ENCODE assay signal across 16 cellular contexts in the genomic region with DNA sequence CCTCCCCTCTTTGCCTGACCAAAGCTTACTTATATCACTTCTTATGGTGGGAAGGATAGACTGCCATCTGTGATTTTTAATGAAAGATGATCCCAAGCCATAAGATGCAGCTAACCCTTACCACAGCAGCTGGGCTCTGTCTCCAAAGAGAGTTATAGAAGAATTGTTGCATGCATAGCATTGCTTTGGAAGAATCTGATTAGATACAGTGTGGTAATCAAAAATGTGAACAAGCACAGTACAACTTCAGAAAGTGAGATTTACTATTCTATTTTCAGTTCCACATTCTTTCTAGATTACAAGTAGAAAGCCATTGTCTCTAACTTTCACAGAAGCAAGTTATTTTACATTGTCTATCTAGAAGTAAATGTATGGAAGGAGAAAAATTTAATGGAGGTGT.
DNase-seq lines count a peak whose midpoint lies in the region; ATAC-seq and TF ChIP-seq lines count a peak whose summit lies in the region.
"Had no signal": no experiment of that assay in that cellular context is flagged by ENCODE, and none has a peak within 500 bp of the region (broad histone marks: within the 10 kb centered on the region; RNA-seq: fewer than 3 reads in every experiment).

No MANE protein-coding gene starts in this region.

- H3K4me3 ChIP-seq in endodermal cell (ENCODE audit: low read length): peak overlapping the region; percentile 30
- H3K4me3 ChIP-seq in Peyer's patch: no peak overlapping the region
- no peak overlapping the region for H3K4me3 ChIP-seq in testis
- no peak overlapping the region for H3K4me3 ChIP-seq in transverse colon
- H3K4me3 ChIP-seq: gastroesophageal sphincter, mucosa of descending colon had no signal

- H3K9me3 Mint-ChIP-seq in endodermal cell: no peaks in the 10 kb centered on the region

- H3K9me3 ChIP-seq in endodermal cell (ENCODE audit: control insufficient read depth, low read length) (no peaks in the 10 kb centered on the region), Peyer's patch (no peaks in the 10 kb centered on the region), testis (no peaks in the 10 kb centered on the region), transverse colon (no peaks in the 10 kb centered on the region)
- H3K9me3 ChIP-seq: mucosa of descending colon had no signal

- TF ChIP-seq EP300 in transverse colon (IDR thresholded peaks at IDR 0.05; ENCODE audit: low read depth): no peak

- H3K36me3 ChIP-seq in endodermal cell (ENCODE audit: control insufficient read depth, insufficient read depth, low read length): no peaks in the 10 kb centered on the region
- H3K36me3 ChIP-seq in Peyer's patch: no peaks in the 10 kb centered on the region
- no peaks in the 10 kb centered on the region for H3K36me3 ChIP-seq in testis (ENCODE audit: low read depth, missing control alignments)
- no peaks in the 10 kb centered on the region for H3K36me3 ChIP-seq in transverse colon
- H3K36me3 ChIP-seq: gastroesophageal sphincter had no signal

- TF ChIP-seq CTCF in GM13977 (IDR thresholded peaks at IDR 0.05; ENCODE audit: extremely low read depth, insufficient read depth, missing control alignments) (no peak), endodermal cell (conservative IDR thresholded peaks at IDR 0.05) (no peak), Peyer's patch (IDR thresholded peaks at IDR 0.05) (no peak), testis (IDR thresholded peaks at IDR 0.05) (no peak), transverse colon (IDR thresholded peaks at IDR 0.05) (no peak)

- peak; percentile 66 for ATAC-seq in GM21447 (IDR thresholded peaks at IDR 0.05; ENCODE audit: unreplicated experiment)
- peak; percentile 53 for ATAC-seq in HG03175 (IDR thresholded peaks at IDR 0.05; ENCODE audit: unreplicated experiment)
- ATAC-seq: gastroesophageal sphincter, mucosa of descending colon had no signal

- H3K4me1 ChIP-seq in endodermal cell (ENCODE audit: control insufficient read depth, insufficient read depth, low read length) (peaks cover 6% of the 10 kb centered on the region), Peyer's patch (no peaks in the 10 kb centered on the region), testis (no peaks in the 10 kb centered on the region), transverse colon (no peaks in the 10 kb centered on the region)

- TF ChIP-seq POLR2A in Peyer's patch (IDR thresholded peaks at IDR 0.05) (no peak), testis (IDR thresholded peaks at IDR 0.05) (no peak), transverse colon (IDR thresholded peaks at IDR 0.05) (no peak)

- H3K27ac ChIP-seq in endodermal cell (ENCODE audit: low read depth, low read length) (no peak overlapping the region), Peyer's patch (no peak overlapping the region), testis (no peak overlapping the region), transverse colon (no peak overlapping the region)
- H3K27ac ChIP-seq: gastroesophageal sphincter had no signal

- H3K36me3 Mint-ChIP-seq in endodermal cell (ENCODE audit: low read depth): no peaks in the 10 kb centered on the region

- H3K9ac ChIP-seq in endodermal cell (ENCODE audit: extremely low read depth, low read length, poor library complexity, severe bottlenecking): no peak overlapping the region

- no peak overlapping the region for H3K4me3 Mint-ChIP-seq in endodermal cell
- H3K4me3 Mint-ChIP-seq: activated CD4-positive, alpha-beta memory T cell treated with anti-CD3 and anti-CD28 coated beads for 36 hours; B cell; brain had no signal

- intact Hi-C loops in testis (cut with DNase I; ENCODE audit: low total_unique reads): no loop called here
- intact Hi-C loops in transverse colon (cut with DNase I; ENCODE audit: low total_unique reads): no loop called here

- peaks cover 3% of the 10 kb centered on the region for H3K27me3 Mint-ChIP-seq in endodermal cell (ENCODE audit: insufficient read depth)
- H3K27me3 Mint-ChIP-seq: activated CD4-positive, alpha-beta memory T cell treated with anti-CD3 and anti-CD28 coated beads for 36 hours; brain had no signal

- DNase-seq in GM13977 (ENCODE audit: low spot score) (peak; percentile 17), endodermal cell (no peak), Peyer's patch (no peak), testis (no peak), transverse colon (no peak), OCI-M2 (lab: John Stamatoyannopoulos, UW; ENCODE audit: unreplicated experiment) (no peak)
- DNase-seq: activated CD4-positive, alpha-beta memory T cell treated with anti-CD3 and anti-CD28 coated beads for 36 hours; effector CD8-positive, alpha-beta T cell; mucosa of descending colon; NCI-H1417 treated with DMSO at 0.1 percent for 48 hours; Right ventricle myocardium superior had no signal

- H3K4me1 Mint-ChIP-seq in endodermal cell: peaks cover 23% of the 10 kb centered on the region
- H3K4me1 Mint-ChIP-seq: B cell had no signal

- H3K27me3 ChIP-seq in endodermal cell (ENCODE audit: control insufficient read depth, insufficient read depth, low read length, poor library complexity, severe bottlenecking): no peaks in the 10 kb centered on the region
- no peaks in the 10 kb centered on the region for H3K27me3 ChIP-seq in Peyer's patch
- H3K27me3 ChIP-seq in testis: no peaks in the 10 kb centered on the region
- no peaks in the 10 kb centered on the region for H3K27me3 ChIP-seq in transverse colon
- H3K27me3 ChIP-seq: gastroesophageal sphincter had no signal

- in situ Hi-C loops in GM13977 (cut with MboI; ENCODE audit: low pct_unique_long_range_greater_than_20kb, low sequenced_read_pairs, unreplicated experiment): no loop called here
- in situ Hi-C loops in transverse colon (cut with MboI; ENCODE audit: low pct_ligation_motif_present in 1 of 4, low pct_unique_long_range_greater_than_20kb in 1 of 4, low sequenced_read_pairs in 3 of 4): no loop called here

- H3K27ac Mint-ChIP-seq in endodermal cell: no peak overlapping the region
- H3K27ac Mint-ChIP-seq: activated CD4-positive, alpha-beta memory T cell treated with anti-CD3 and anti-CD28 coated beads for 36 hours; B cell had no signal
